1 cellular context compared by ENCODE assay signal in the genomic region with DNA sequence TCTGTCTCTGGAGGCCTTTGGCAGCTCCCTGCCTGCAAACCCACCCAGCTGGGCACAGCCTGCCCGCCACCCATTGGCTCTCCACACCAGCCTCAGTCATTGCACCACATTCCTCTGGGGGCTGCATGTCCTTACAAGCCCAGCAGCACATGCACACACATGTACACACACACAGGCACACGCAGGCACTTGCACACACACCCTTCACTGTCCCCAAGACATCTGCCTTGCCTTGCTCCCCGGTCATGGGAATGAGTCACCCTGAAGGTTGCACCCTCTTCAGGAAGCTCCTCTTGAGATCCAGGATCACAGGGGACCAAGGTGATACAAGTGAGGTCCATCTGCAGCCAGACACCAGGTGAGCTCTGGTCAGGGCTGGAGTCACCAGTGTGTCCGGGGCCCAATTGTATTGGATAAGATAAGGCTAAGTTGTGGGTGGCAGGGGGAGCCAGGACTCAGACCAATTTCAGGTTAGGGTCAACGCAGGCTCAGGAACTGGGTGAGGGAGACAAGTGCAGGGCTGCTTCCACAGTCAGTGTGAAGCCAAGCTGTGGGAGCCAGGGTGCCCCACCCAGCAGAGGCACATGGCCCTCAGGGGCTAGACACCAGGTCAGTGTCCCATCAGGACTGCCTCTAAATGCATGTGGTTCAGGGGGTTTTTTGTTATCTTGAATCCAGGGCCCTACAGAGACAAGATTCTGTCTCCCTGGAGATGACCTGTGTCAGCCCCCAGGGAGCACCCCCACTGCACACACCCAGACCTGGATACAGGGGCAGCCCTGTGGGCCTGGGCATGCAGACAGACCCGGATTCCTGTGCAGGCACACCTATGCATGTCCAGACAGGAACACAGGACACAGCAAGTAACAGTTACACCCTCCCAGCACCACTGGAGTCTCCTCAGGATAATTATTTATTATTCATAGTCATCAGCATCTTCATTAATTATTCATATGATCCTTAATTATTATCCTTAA.
TF ChIP-seq lines count a peak whose summit lies in the region.

No MANE protein-coding gene starts in this region.

TF ChIP-seq in IMR-90, 13 proteins besides CTCF, POLR2A, EP300 and RAD21:
- TF ChIP-seq BHLHE40 (IDR thresholded peaks at IDR 0.05; ENCODE audit: low read depth, low read length) = no peak
- TF ChIP-seq CHD1 (IDR thresholded peaks at IDR 0.05; ENCODE audit: low read depth, low read length) = no peak
- TF ChIP-seq, protein P1, sequence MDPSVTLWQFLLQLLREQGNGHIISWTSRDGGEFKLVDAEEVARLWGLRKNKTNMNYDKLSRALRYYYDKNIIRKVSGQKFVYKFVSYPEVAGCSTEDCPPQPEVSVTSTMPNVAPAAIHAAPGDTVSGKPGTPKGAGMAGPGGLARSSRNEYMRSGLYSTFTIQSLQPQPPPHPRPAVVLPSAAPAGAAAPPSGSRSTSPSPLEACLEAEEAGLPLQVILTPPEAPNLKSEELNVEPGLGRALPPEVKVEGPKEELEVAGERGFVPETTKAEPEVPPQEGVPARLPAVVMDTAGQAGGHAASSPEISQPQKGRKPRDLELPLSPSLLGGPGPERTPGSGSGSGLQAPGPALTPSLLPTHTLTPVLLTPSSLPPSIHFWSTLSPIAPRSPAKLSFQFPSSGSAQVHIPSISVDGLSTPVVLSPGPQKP (IDR thresholded peaks at IDR 0.05; ENCODE audit: borderline replicate concordance, low read depth, low read length) = no peak
- TF ChIP-seq RFX5 (IDR thresholded peaks at IDR 0.05; ENCODE audit: low read depth, low read length) = no peak
- TF ChIP-seq SMC3 (IDR thresholded peaks at IDR 0.05; ENCODE audit: low read depth, low read length) = no peak
- no peak for TF ChIP-seq MAZ (IDR thresholded peaks at IDR 0.05; ENCODE audit: borderline replicate concordance, low read depth, low read length)
- TF ChIP-seq CEBPB (IDR thresholded peaks at IDR 0.05; ENCODE audit: low read depth, low read length) = no peak
- TF ChIP-seq MAFK (IDR thresholded peaks at IDR 0.05; ENCODE audit: low read depth, low read length) = no peak
- no peak for TF ChIP-seq RCOR1 (IDR thresholded peaks at IDR 0.05; ENCODE audit: insufficient replicate concordance, low read length)
- TF ChIP-seq, protein P2, sequence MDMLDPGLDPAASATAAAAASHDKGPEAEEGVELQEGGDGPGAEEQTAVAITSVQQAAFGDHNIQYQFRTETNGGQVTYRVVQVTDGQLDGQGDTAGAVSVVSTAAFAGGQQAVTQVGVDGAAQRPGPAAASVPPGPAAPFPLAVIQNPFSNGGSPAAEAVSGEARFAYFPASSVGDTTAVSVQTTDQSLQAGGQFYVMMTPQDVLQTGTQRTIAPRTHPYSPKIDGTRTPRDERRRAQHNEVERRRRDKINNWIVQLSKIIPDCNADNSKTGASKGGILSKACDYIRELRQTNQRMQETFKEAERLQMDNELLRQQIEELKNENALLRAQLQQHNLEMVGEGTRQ (IDR thresholded peaks at IDR 0.05; ENCODE audit: low read depth, low read length) = no peak
- TF ChIP-seq NFE2L2 (IDR thresholded peaks at IDR 0.05; ENCODE audit: low read depth, low read length) = no peak
- TF ChIP-seq MXI1 (IDR thresholded peaks at IDR 0.05; ENCODE audit: borderline replicate concordance, low read depth, low read length) = no peak
- no peak for TF ChIP-seq FOS (IDR thresholded peaks at IDR 0.05; ENCODE audit: low read depth, low read length)
